ENCODE assay signal across 2 cellular contexts in the genomic region with DNA sequence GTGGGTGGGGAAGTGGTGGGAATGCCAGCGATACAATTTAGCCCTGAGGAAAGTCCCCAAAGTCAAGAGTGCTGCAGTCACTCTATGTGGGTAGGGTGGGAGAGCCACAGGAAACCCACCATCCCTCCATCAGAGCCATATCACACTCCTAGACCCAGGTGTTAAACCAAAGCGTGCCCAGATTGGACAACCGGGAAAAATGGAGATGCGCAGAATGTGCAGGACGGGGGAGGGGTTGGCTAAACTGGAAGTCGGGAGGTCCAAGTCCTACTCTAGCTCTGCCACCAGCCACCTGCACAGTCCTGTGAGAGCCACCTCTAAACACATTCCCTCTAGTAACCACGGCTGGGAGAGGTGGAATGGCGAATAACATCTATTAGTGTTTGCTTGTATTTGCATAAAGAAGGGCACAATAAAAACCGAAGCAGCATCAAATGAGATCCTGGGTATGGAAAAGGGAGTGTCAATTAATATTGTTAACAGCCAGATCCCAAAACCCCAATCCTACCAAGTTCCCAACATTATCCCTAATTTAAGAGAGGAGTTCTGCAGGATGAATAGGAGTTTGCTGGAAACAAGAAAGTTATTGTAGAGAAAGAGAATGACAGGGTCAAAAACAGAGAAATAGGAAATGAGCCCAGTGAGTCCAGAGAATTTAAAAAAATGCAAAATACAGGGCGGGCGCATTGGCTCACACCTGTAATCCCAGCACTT.
TF ChIP-seq lines count a peak whose summit lies in the region.

No MANE protein-coding gene starts in this region.

TF ChIP-seq in liver, 16 proteins besides CTCF, POLR2A, EP300 and RAD21:
- TF ChIP-seq RXRA (IDR thresholded peaks at IDR 0.05) (no peak), HNF4G (IDR thresholded peaks at IDR 0.05) (no peak), JUND (IDR thresholded peaks at IDR 0.05) (no peak), FOXA2 (IDR thresholded peaks at IDR 0.05) (no peak), GABPA (IDR thresholded peaks at IDR 0.05 in 1 of 2, conservative IDR thresholded peaks at IDR 0.05 in 1 of 2) (no peak), EGR1 (IDR thresholded peaks at IDR 0.05; ENCODE audit: low read depth in 2 of 2) (no peak), TAF1 (conservative IDR thresholded peaks at IDR 0.05) (no peak), FOXA1 (IDR thresholded peaks at IDR 0.05) (no peak), SP1 (IDR thresholded peaks at IDR 0.05) (no peak)
- TF ChIP-seq, protein P1, sequence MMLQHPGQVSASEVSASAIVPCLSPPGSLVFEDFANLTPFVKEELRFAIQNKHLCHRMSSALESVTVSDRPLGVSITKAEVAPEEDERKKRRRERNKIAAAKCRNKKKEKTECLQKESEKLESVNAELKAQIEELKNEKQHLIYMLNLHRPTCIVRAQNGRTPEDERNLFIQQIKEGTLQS (IDR thresholded peaks at IDR 0.05), result no peak
- TF ChIP-seq, protein P2, sequence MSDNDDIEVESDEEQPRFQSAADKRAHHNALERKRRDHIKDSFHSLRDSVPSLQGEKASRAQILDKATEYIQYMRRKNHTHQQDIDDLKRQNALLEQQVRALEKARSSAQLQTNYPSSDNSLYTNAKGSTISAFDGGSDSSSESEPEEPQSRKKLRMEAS (IDR thresholded peaks at IDR 0.05), result no peak
- TF ChIP-seq, protein P3, sequence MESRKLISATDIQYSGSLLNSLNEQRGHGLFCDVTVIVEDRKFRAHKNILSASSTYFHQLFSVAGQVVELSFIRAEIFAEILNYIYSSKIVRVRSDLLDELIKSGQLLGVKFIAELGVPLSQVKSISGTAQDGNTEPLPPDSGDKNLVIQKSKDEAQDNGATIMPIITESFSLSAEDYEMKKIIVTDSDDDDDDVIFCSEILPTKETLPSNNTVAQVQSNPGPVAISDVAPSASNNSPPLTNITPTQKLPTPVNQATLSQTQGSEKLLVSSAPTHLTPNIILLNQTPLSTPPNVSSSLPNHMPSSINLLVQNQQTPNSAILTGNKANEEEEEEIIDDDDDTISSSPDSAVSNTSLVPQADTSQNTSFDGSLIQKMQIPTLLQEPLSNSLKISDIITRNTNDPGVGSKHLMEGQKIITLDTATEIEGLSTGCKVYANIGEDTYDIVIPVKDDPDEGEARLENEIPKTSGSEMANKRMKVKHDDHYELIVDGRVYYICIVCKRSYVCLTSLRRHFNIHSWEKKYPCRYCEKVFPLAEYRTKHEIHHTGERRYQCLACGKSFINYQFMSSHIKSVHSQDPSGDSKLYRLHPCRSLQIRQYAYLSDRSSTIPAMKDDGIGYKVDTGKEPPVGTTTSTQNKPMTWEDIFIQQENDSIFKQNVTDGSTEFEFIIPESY (IDR thresholded peaks at IDR 0.05), result no peak

TF ChIP-seq in HepG2, 621 proteins besides CTCF, POLR2A, EP300 and RAD21:
- TF ChIP-seq ZNF256 (CRISPR knock-in tag; conservative IDR thresholded peaks at IDR 0.05) (no peak), ZNF24 (IDR thresholded peaks at IDR 0.05) (no peak), ZNF761 (CRISPR knock-in tag; conservative IDR thresholded peaks at IDR 0.05) (no peak)
- TF ChIP-seq, protein P4, sequence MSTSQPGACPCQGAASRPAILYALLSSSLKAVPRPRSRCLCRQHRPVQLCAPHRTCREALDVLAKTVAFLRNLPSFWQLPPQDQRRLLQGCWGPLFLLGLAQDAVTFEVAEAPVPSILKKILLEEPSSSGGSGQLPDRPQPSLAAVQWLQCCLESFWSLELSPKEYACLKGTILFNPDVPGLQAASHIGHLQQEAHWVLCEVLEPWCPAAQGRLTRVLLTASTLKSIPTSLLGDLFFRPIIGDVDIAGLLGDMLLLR (CRISPR knock-in tag; IDR thresholded peaks at IDR 0.05), result no peak
- TF ChIP-seq, protein P5, sequence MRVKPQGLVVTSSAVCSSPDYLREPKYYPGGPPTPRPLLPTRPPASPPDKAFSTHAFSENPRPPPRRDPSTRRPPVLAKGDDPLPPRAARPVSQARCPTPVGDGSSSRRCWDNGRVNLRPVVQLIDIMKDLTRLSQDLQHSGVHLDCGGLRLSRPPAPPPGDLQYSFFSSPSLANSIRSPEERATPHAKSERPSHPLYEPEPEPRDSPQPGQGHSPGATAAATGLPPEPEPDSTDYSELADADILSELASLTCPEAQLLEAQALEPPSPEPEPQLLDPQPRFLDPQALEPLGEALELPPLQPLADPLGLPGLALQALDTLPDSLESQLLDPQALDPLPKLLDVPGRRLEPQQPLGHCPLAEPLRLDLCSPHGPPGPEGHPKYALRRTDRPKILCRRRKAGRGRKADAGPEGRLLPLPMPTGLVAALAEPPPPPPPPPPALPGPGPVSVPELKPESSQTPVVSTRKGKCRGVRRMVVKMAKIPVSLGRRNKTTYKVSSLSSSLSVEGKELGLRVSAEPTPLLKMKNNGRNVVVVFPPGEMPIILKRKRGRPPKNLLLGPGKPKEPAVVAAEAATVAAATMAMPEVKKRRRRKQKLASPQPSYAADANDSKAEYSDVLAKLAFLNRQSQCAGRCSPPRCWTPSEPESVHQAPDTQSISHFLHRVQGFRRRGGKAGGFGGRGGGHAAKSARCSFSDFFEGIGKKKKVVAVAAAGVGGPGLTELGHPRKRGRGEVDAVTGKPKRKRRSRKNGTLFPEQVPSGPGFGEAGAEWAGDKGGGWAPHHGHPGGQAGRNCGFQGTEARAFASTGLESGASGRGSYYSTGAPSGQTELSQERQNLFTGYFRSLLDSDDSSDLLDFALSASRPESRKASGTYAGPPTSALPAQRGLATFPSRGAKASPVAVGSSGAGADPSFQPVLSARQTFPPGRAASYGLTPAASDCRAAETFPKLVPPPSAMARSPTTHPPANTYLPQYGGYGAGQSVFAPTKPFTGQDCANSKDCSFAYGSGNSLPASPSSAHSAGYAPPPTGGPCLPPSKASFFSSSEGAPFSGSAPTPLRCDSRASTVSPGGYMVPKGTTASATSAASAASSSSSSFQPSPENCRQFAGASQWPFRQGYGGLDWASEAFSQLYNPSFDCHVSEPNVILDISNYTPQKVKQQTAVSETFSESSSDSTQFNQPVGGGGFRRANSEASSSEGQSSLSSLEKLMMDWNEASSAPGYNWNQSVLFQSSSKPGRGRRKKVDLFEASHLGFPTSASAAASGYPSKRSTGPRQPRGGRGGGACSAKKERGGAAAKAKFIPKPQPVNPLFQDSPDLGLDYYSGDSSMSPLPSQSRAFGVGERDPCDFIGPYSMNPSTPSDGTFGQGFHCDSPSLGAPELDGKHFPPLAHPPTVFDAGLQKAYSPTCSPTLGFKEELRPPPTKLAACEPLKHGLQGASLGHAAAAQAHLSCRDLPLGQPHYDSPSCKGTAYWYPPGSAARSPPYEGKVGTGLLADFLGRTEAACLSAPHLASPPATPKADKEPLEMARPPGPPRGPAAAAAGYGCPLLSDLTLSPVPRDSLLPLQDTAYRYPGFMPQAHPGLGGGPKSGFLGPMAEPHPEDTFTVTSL (CRISPR knock-in tag; IDR thresholded peaks at IDR 0.05; ENCODE audit: borderline replicate concordance), result no peak
